ENCODE assay signal across 10 cellular contexts in genomic region chr2:105627530-105627929, GRCh38.
"Had no signal": no experiment of that assay in that cellular context is flagged by ENCODE, and none has a peak within 500 bp of the region (broad histone marks: within the 10 kb centered on the region; RNA-seq: fewer than 3 reads in every experiment).

No MANE protein-coding gene starts in this region.

- DNase-seq: activated CD4-positive, alpha-beta T cell treated with anti-CD3 and anti-CD28 coated beads, Interleukin-2, amount 50 U/mL, for 48 hours; activated gamma-delta T cell treated with Interleukin-2 at 50 U/mL for 16 hours; activated T-cell treated with anti-CD3 and anti-CD28 coated beads for 4 hours; amniotic stem cell; left lung; psoas muscle; right cardiac atrium; stimulated activated CD4-positive, alpha-beta T cell treated with anti-CD3 and anti-CD28 coated beads, Interleukin-15, amount 100 ng/mL, for 24 hours; stimulated activated CD4-positive, alpha-beta T cell treated with anti-CD3 and anti-CD28 coated beads, Interleukin-2, amount 100 ng/mL, for 48 hours; trophoblast cell had no signal
